ENCODE assay signal across 2 cellular contexts in the genomic region with DNA sequence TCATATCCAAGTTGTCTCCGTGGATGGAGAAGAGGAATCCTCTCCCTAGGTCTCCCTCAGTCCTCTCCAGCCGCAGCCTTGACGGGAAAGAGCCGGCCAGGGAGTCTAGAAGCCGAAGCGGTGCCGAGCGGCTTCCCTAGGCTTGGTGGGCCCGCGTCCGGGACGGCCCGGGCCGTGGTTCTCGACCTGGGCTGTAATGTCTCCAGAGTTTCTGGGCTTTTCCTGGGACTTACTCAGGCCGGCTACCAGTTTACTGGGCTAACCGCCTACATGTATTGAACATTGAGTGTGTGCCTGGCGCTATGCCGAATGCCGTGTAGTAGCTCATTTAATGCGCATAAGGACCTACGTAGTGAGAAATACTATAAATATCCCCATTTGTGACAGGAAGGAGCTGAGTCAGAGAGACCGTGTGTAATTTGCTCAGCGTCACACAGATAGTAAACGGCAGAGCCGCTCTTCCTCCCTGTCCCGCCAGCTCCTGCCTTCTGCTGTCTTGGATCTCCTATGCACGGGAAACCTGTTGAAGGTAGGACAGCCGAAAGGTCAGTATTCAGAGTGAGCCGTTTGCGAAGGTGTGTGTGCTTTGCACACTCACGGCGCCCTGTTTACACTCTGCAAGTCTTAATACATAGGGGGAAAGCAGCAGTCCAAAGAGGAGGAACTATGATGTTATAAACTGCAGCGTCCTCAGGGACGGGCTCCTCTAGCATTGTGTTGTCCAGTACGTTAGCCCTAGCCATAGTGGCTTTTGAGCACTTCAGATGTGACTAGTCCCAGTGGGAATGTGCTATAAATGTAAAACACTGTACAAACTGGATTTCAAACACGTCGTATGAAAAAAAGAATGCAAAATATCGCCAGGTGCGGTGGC.
TF ChIP-seq lines count a peak whose summit lies in the region.

No MANE protein-coding gene starts in this region.

TF ChIP-seq in GM12891, 5 proteins besides CTCF, POLR2A, EP300 and RAD21:
- TF ChIP-seq SPI1 (IDR thresholded peaks at IDR 0.05; ENCODE audit: low read depth, low read length) (peak; percentile 40; the same call in 1 of the 2 replicates), TAF1 (IDR thresholded peaks at IDR 0.05; ENCODE audit: low read depth, low read length) (no peak)

TF ChIP-seq in GM12878, 131 proteins besides CTCF, POLR2A, EP300 and RAD21 (continues in another document):
- TF ChIP-seq EGR1 (IDR thresholded peaks at IDR 0.05; ENCODE audit: borderline replicate concordance in 1 of 2, low read depth in 2 of 2, low read length in 2 of 2) (no peak), PRDM15 (CRISPR knock-in tag; IDR thresholded peaks at IDR 0.05) (no peak), SPI1 (IDR thresholded peaks at IDR 0.05; ENCODE audit: borderline replicate concordance, insufficient read depth, low read depth, low read length) (peak; percentile 38; the same call in 1 of the 2 replicates), CHD1 (IDR thresholded peaks at IDR 0.05; ENCODE audit: low read depth, low read length) (no peak), RCOR1 (conservative IDR thresholded peaks at IDR 0.05; ENCODE audit: low read depth, low read length) (no peak), TCF3 (IDR thresholded peaks at IDR 0.05; ENCODE audit: borderline replicate concordance, insufficient read depth, low read depth, low read length) (no peak), IKZF1 (conservative IDR thresholded peaks at IDR 0.05) (peak; percentile 78), SREBF2 (IDR thresholded peaks at IDR 0.05; ENCODE audit: low read length) (no peak), DPF2 (IDR thresholded peaks at IDR 0.05) (no peak), ZSCAN29 (IDR thresholded peaks at IDR 0.05) (no peak), RBBP5 (conservative IDR thresholded peaks at IDR 0.05) (no peak), POLR2AphosphoS5 (IDR thresholded peaks at IDR 0.05; ENCODE audit: low read length) (no peak; the same call in 1 of the 2 replicates), SIN3A (IDR thresholded peaks at IDR 0.05; ENCODE audit: low read depth, low read length) (0 out of 2 replicates have a peak, but pooled peaks have one; percentile 20), BCL3 (IDR thresholded peaks at IDR 0.05; ENCODE audit: borderline replicate concordance, insufficient read depth, low read depth, low read length, poor library complexity, severe bottlenecking) (peak; percentile 78), ZZZ3 (IDR thresholded peaks at IDR 0.05; ENCODE audit: control insufficient read depth, insufficient read length, low read depth) (no peak), LARP7 (IDR thresholded peaks at IDR 0.05) (no peak; the same call in 1 of the 2 replicates), RFX5 (IDR thresholded peaks at IDR 0.05; ENCODE audit: low read depth, low read length) (no peak), POU2F2 (IDR thresholded peaks at IDR 0.05; ENCODE audit: borderline replicate concordance, low read depth, low read length) (0 out of 3 replicates have a peak, but pooled peaks have one; percentile 18), YY1 (IDR thresholded peaks at IDR 0.05; ENCODE audit: low read depth, low read length) (no peak), E2F4 (IDR thresholded peaks at IDR 0.05; ENCODE audit: low read depth, low read length) (no peak), SP1 (IDR thresholded peaks at IDR 0.05; ENCODE audit: low read depth, low read length) (no peak), MYB (IDR thresholded peaks at IDR 0.05; ENCODE audit: borderline replicate concordance, low read depth, low read length) (no peak), JUND (IDR thresholded peaks at IDR 0.05; ENCODE audit: low read depth, low read length) (no peak), ZBTB33 (IDR thresholded peaks at IDR 0.05) (no peak)
- TF ChIP-seq, protein P1, sequence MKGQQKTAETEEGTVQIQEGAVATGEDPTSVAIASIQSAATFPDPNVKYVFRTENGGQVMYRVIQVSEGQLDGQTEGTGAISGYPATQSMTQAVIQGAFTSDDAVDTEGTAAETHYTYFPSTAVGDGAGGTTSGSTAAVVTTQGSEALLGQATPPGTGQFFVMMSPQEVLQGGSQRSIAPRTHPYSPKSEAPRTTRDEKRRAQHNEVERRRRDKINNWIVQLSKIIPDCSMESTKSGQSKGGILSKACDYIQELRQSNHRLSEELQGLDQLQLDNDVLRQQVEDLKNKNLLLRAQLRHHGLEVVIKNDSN (IDR thresholded peaks at IDR 0.05; ENCODE audit: borderline replicate concordance, extremely low read length, insufficient read depth, low read depth, low read length) = no peak
- TF ChIP-seq, protein P2, sequence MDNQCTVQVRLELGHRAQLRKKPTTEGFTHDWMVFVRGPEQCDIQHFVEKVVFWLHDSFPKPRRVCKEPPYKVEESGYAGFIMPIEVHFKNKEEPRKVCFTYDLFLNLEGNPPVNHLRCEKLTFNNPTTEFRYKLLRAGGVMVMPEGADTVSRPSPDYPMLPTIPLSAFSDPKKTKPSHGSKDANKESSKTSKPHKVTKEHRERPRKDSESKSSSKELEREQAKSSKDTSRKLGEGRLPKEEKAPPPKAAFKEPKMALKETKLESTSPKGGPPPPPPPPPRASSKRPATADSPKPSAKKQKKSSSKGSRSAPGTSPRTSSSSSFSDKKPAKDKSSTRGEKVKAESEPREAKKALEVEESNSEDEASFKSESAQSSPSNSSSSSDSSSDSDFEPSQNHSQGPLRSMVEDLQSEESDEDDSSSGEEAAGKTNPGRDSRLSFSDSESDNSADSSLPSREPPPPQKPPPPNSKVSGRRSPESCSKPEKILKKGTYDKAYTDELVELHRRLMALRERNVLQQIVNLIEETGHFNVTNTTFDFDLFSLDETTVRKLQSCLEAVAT (IDR thresholded peaks at IDR 0.05) = 0 out of 2 replicates have a peak, but pooled peaks have one; percentile 75
- TF ChIP-seq, protein P3, sequence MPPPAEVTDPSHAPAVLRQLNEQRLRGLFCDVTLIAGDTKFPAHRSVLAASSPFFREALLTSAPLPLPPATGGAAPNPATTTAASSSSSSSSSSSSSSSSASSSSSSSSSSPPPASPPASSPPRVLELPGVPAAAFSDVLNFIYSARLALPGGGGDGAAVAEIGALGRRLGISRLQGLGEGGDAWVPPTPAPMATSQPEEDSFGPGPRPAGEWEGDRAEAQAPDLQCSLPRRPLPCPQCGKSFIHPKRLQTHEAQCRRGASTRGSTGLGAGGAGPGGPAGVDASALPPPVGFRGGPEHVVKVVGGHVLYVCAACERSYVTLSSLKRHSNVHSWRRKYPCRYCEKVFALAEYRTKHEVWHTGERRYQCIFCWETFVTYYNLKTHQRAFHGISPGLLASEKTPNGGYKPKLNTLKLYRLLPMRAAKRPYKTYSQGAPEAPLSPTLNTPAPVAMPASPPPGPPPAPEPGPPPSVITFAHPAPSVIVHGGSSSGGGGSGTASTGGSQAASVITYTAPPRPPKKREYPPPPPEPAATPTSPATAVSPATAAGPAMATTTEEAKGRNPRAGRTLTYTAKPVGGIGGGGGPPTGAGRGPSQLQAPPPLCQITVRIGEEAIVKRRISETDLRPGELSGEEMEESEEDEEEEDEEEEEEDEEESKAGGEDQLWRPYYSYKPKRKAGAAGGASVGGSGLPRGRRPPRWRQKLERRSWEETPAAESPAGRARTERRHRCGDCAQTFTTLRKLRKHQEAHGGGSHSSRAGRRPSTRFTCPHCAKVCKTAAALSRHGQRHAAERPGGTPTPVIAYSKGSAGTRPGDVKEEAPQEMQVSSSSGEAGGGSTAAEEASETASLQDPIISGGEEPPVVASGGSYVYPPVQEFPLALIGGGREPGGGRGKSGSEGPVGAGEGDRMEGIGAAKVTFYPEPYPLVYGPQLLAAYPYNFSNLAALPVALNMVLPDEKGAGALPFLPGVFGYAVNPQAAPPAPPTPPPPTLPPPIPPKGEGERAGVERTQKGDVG (CRISPR knock-in tag; IDR thresholded peaks at IDR 0.05) = no peak
- TF ChIP-seq, protein P4, sequence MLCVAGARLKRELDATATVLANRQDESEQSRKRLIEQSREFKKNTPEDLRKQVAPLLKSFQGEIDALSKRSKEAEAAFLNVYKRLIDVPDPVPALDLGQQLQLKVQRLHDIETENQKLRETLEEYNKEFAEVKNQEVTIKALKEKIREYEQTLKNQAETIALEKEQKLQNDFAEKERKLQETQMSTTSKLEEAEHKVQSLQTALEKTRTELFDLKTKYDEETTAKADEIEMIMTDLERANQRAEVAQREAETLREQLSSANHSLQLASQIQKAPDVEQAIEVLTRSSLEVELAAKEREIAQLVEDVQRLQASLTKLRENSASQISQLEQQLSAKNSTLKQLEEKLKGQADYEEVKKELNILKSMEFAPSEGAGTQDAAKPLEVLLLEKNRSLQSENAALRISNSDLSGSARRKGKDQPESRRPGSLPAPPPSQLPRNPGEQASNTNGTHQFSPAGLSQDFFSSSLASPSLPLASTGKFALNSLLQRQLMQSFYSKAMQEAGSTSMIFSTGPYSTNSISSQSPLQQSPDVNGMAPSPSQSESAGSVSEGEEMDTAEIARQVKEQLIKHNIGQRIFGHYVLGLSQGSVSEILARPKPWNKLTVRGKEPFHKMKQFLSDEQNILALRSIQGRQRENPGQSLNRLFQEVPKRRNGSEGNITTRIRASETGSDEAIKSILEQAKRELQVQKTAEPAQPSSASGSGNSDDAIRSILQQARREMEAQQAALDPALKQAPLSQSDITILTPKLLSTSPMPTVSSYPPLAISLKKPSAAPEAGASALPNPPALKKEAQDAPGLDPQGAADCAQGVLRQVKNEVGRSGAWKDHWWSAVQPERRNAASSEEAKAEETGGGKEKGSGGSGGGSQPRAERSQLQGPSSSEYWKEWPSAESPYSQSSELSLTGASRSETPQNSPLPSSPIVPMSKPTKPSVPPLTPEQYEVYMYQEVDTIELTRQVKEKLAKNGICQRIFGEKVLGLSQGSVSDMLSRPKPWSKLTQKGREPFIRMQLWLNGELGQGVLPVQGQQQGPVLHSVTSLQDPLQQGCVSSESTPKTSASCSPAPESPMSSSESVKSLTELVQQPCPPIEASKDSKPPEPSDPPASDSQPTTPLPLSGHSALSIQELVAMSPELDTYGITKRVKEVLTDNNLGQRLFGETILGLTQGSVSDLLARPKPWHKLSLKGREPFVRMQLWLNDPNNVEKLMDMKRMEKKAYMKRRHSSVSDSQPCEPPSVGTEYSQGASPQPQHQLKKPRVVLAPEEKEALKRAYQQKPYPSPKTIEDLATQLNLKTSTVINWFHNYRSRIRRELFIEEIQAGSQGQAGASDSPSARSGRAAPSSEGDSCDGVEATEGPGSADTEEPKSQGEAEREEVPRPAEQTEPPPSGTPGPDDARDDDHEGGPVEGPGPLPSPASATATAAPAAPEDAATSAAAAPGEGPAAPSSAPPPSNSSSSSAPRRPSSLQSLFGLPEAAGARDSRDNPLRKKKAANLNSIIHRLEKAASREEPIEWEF (IDR thresholded peaks at IDR 0.05; ENCODE audit: insufficient replicate concordance, low read depth, low read length) = no peak
